10 cellular contexts compared by ENCODE assay signal in the genomic region with DNA sequence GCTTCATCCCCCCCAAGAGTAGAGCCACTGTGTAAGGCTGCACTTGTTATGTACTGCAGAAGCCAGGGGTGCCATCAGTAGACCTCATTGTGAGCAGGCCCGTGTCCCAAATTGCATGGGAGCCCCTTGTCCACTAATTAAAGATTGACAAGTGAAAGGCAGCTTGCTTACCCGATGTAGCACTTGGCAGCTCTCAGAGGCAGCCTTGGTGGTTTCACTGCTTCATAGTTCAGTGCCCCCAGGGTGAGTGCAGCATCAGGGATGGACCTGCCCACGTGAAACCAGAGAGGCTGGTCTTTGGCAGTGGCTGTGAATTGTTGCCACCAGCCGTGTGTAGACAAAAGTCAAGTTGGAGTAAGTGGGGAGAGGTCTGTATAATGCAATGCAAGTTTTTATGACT. TPM values are rescaled to one million over a fixed set of nuclear protein-coding genes. Genes with fewer than 3 reads are reported as not detected.
A peak's percentile ranks its signal among the peaks of the same experiment; 100 is the strongest.
DNase-seq lines count a peak whose midpoint lies in the region; ATAC-seq lines count a peak whose summit lies in the region.
"Had no signal": no experiment of that assay in that cellular context is flagged by ENCODE, and none has a peak within 500 bp of the region (broad histone marks: within the 10 kb centered on the region; RNA-seq: fewer than 3 reads in every experiment).

No MANE protein-coding gene starts in this region.

- H4K91ac ChIP-seq in mesenchymal stem cell (ENCODE audit: low read length): peak overlapping the region; percentile 67

- no peak overlapping the region for H2AFZ ChIP-seq in mesenchymal stem cell (ENCODE audit: low read depth, low read length)
- H2AFZ ChIP-seq: neural progenitor cell had no signal

- H3K36me3 ChIP-seq in mesenchymal stem cell (ENCODE audit: control insufficient read depth in 1 of 2, insufficient read depth in 2 of 2, low read depth in 1 of 2, low read length in 2 of 2): peaks cover 51 to 88% of the 10 kb centered on the region in 2 experiments

- no peak overlapping the region for H2AK5ac ChIP-seq in mesenchymal stem cell (ENCODE audit: low read length, severe bottlenecking)

- H2BK15ac ChIP-seq in mesenchymal stem cell (ENCODE audit: low read depth, poor library complexity, severe bottlenecking): peak overlapping the region; percentile 40

- H3K9me3 ChIP-seq in mesenchymal stem cell (ENCODE audit: control insufficient read depth, low read length): no peaks in the 10 kb centered on the region

- H3K23ac ChIP-seq in mesenchymal stem cell (ENCODE audit: low read length in 2 of 2): peak overlapping the region in 1 of 2 experiments; percentile 96

- no peak overlapping the region for H2BK120ac ChIP-seq in mesenchymal stem cell (ENCODE audit: low read depth, low read length)

- ATAC-seq in GM18861 (IDR thresholded peaks at IDR 0.05; ENCODE audit: unreplicated experiment): peak; percentile 75
- peak; percentile 82 for ATAC-seq in GM21786 (IDR thresholded peaks at IDR 0.05; ENCODE audit: unreplicated experiment)
- peak; percentile 85 for ATAC-seq in HG03457 (IDR thresholded peaks at IDR 0.05; ENCODE audit: unreplicated experiment)
- no peak for ATAC-seq in HG02938 (IDR thresholded peaks at IDR 0.05; ENCODE audit: unreplicated experiment)
- ATAC-seq in left cardiac atrium: no peak

- 88% methylated on average over 3 of the region's 4 CpGs for WGBS in mesenchymal stem cell

- DNase-seq in mesenchymal stem cell (no peak), AG08396 (ENCODE audit: low spot score) (no peak), GM03348 (ENCODE audit: low spot score) (no peak), left cardiac atrium (no peak)
- DNase-seq: stimulated activated CD4-positive, alpha-beta T cell treated with anti-CD3 and anti-CD28 coated beads, Interleukin-2, amount 100 ng/mL, for 48 hours had no signal

- H3K4me3 ChIP-seq in mesenchymal stem cell (ENCODE audit: insufficient read depth in 1 of 2, low read depth in 1 of 2, low read length in 2 of 2): no peak overlapping the region
- H3K4me3 ChIP-seq: neural progenitor cell had no signal

- no peak overlapping the region for H3K27ac ChIP-seq in mesenchymal stem cell (ENCODE audit: low read length, poor library complexity, severe bottlenecking)
- H3K27ac ChIP-seq: neural progenitor cell had no signal

- H2BK12ac ChIP-seq in mesenchymal stem cell (ENCODE audit: low read length in 2 of 2): no peak overlapping the region

- no peak overlapping the region for H3K18ac ChIP-seq in mesenchymal stem cell (ENCODE audit: low read depth in 1 of 2, low read length in 2 of 2)

- peaks cover 13% of the 10 kb centered on the region for H3K79me1 ChIP-seq in mesenchymal stem cell (replicated peaks; ENCODE audit: low read length, poor library complexity, severe bottlenecking)

- H3K27me3 ChIP-seq in mesenchymal stem cell (ENCODE audit: control insufficient read depth in 1 of 2, insufficient read depth in 1 of 2, low read length in 2 of 2): no peaks in the 10 kb centered on the region
- H3K27me3 ChIP-seq: neural progenitor cell had no signal

- no peak overlapping the region for H3K4me2 ChIP-seq in mesenchymal stem cell (ENCODE audit: low read length, poor library complexity, severe bottlenecking)
- H3K4me2 ChIP-seq: neural progenitor cell had no signal

- H4K8ac ChIP-seq in mesenchymal stem cell (ENCODE audit: low read length): peak overlapping the region; percentile 27

- H3K9ac ChIP-seq in mesenchymal stem cell (ENCODE audit: low read length): no peak overlapping the region
- H3K9ac ChIP-seq: neural progenitor cell had no signal

- no peak overlapping the region for H2BK5ac ChIP-seq in mesenchymal stem cell (ENCODE audit: low read depth, low read length, poor library complexity, severe bottlenecking)

- intact Hi-C loops in left cardiac atrium (cut with DNase I): loop anchor here in 1 of 2 donors (10.0 kb wide), 1 partner anchor 53 kb away; a partner anchor contains a TSS

- peak overlapping the region in 1 of 2 experiments; percentile 54 for H3K4ac ChIP-seq in mesenchymal stem cell (ENCODE audit: low read depth in 1 of 2, low read length in 2 of 2)

- no peak overlapping the region for H3K14ac ChIP-seq in mesenchymal stem cell (ENCODE audit: low read length in 2 of 2)

- peaks cover 11% of the 10 kb centered on the region for H3K4me1 ChIP-seq in mesenchymal stem cell (ENCODE audit: control insufficient read depth, insufficient read depth, low read depth, low read length)
- H3K4me1 ChIP-seq: neural progenitor cell had no signal

RNA-seq across cellular contexts. Expression of a gene that starts 13.3 kb away (rescaled TPM):
- polyA plus RNA-seq in mesenchymal stem cell (2013, experiment 1 of 2): 234 TPM
- polyA plus RNA-seq in mesenchymal stem cell (2013, experiment 2 of 2): 237 TPM
- 100 to 1,000 TPM; 211 to 254 TPM for total RNA-seq in left cardiac atrium

RNA-seq across cellular contexts. Expression of a gene that starts 55.7 kb away (rescaled TPM):
- 22.8 TPM for polyA plus RNA-seq in mesenchymal stem cell (2013, experiment 1 of 2)
- 23.4 TPM for polyA plus RNA-seq in mesenchymal stem cell (2013, experiment 2 of 2)
- 10 to 100 TPM; 62.5 to 92.2 TPM for total RNA-seq in left cardiac atrium

Comparison
In these comparisons a context has a peak if more than half of its experiments do, and no peak if none do; other contexts are left out.
1. ATAC-seq: peak in GM18861 (single experiment), GM21786 (single experiment) and HG03457 (single experiment); none in HG02938 (single experiment) and left cardiac atrium (0 of 2).